8 cellular contexts compared by ENCODE assay signal in genomic region chr9:80489329-80489728, GRCh38.
"Had no signal": no experiment of that assay in that cellular context is flagged by ENCODE, and none has a peak within 500 bp of the region (broad histone marks: within the 10 kb centered on the region; RNA-seq: fewer than 3 reads in every experiment).

No MANE protein-coding gene starts in this region.

- ATAC-seq: GM12878 had no signal

- DNase-seq: GDM1, GF-D8 had no signal

- H3K4me3 ChIP-seq: GM12878 had no signal

- FAIRE-seq: G401.6, GM12878, GM12891, GM12892, GM18507, GM19239 had no signal
